16 cellular contexts compared by ENCODE assay signal in genomic region chr6:96465321-96465903, GRCh38.
DNase-seq lines count a peak whose midpoint lies in the region; ATAC-seq and TF ChIP-seq lines count a peak whose summit lies in the region.
"Had no signal": no experiment of that assay in that cellular context is flagged by ENCODE, and none has a peak within 500 bp of the region (broad histone marks: within the 10 kb centered on the region; RNA-seq: fewer than 3 reads in every experiment).

No MANE protein-coding gene starts in this region.

- no peaks in the 10 kb centered on the region for H4K20me1 ChIP-seq in MM.1S (ENCODE audit: insufficient read depth, low read length)

- H3K27ac ChIP-seq in MM.1S (ENCODE audit: low read length) = no peak overlapping the region
- H3K27ac ChIP-seq: GM23248, KMS-11, lower lobe of right lung, SJSA1, vagina had no signal

- no peak overlapping the region for H2AFZ ChIP-seq in MM.1S (ENCODE audit: low read length)
- H2AFZ ChIP-seq: GM23248 had no signal

- no peak overlapping the region for H3K4me2 ChIP-seq in MM.1S (ENCODE audit: low read depth, low read length)
- H3K4me2 ChIP-seq: KMS-11 had no signal

- no peaks in the 10 kb centered on the region for H3K36me3 ChIP-seq in MM.1S (replicated peaks; ENCODE audit: insufficient read depth, low read length)
- H3K36me3 ChIP-seq: lower lobe of right lung, SJSA1, vagina had no signal

- no peak overlapping the region for H3K9ac ChIP-seq in MM.1S (ENCODE audit: low read length)
- H3K9ac ChIP-seq: GM23248, KMS-11 had no signal

- H3K9me3 ChIP-seq in MM.1S (replicated peaks; ENCODE audit: insufficient read depth, low read length) = no peaks in the 10 kb centered on the region
- H3K9me3 ChIP-seq: lower lobe of right lung, SJSA1, vagina had no signal

- peak; percentile 16 for DNase-seq in GM12865 (ENCODE audit: low read depth)
- DNase-seq in MM.1S = no peak
- no peak for DNase-seq in kidney glomerular epithelial cell (lab: John Stamatoyannopoulos, UW)
- DNase-seq in NCI-H128 (lab: John Stamatoyannopoulos, UW; ENCODE audit: unreplicated experiment) = no peak
- DNase-seq: activated naive CD4-positive, alpha-beta T cell treated with anti-CD3 and anti-CD28 coated beads, Interleukin-2, amount 10 ng/mL, durations not matched to agents 7 days and 5 days; GM23248; lower lobe of right lung; naive thymus-derived CD8-positive, alpha-beta T cell; NCI-H1694 had no signal

- H3F3A ChIP-seq in MM.1S (ENCODE audit: insufficient read depth, low read length) = no peaks in the 10 kb centered on the region

- no peak for TF ChIP-seq CTCF in GM12865 (IDR thresholded peaks at IDR 0.05; ENCODE audit: insufficient read depth, low read depth, low read length, missing control alignments)
- peak; percentile 18; the same call in 1 of the 2 replicates for TF ChIP-seq CTCF in MM.1S (IDR thresholded peaks at IDR 0.05; ENCODE audit: low read length)

- no peaks in the 10 kb centered on the region for H3K27me3 ChIP-seq in MM.1S (replicated peaks; ENCODE audit: insufficient read depth, low read length)
- H3K27me3 ChIP-seq: SJSA1, vagina had no signal

- no peaks in the 10 kb centered on the region for H3K9me2 ChIP-seq in MM.1S (replicated peaks; ENCODE audit: insufficient read depth, low read length)

- H3K4me1 ChIP-seq in MM.1S (ENCODE audit: low read length) = no peaks in the 10 kb centered on the region
- H3K4me1 ChIP-seq: lower lobe of right lung, SJSA1, vagina had no signal

- ATAC-seq in GM18511 (IDR thresholded peaks at IDR 0.05; ENCODE audit: unreplicated experiment) (peak; percentile 34), HG02571 (IDR thresholded peaks at IDR 0.05; ENCODE audit: unreplicated experiment) (peak; percentile 37), HG03095 (IDR thresholded peaks at IDR 0.05; ENCODE audit: unreplicated experiment) (no peak), GM19324 (IDR thresholded peaks at IDR 0.05; ENCODE audit: low FRiP score, unreplicated experiment) (no peak)
- ATAC-seq: lower lobe of right lung; naive thymus-derived CD8-positive, alpha-beta T cell had no signal

- H3K4me3 ChIP-seq in GM12865 (ENCODE audit: low read depth, low read length) (no peak overlapping the region), MM.1S (ENCODE audit: low read length) (no peak overlapping the region)
- H3K4me3 ChIP-seq: GM23248, lower lobe of right lung, SJSA1, vagina had no signal

- no peaks in the 10 kb centered on the region for H3K79me2 ChIP-seq in MM.1S (ENCODE audit: low read length)

Comparison
In these comparisons a context has a peak if more than half of its experiments do, and no peak if none do; other contexts are left out.
1. ATAC-seq: peak in GM18511 (single experiment) and HG02571 (single experiment); none in HG03095 (single experiment) and GM19324 (single experiment).